ENCODE assay signal across 8 cellular contexts in the genomic region with DNA sequence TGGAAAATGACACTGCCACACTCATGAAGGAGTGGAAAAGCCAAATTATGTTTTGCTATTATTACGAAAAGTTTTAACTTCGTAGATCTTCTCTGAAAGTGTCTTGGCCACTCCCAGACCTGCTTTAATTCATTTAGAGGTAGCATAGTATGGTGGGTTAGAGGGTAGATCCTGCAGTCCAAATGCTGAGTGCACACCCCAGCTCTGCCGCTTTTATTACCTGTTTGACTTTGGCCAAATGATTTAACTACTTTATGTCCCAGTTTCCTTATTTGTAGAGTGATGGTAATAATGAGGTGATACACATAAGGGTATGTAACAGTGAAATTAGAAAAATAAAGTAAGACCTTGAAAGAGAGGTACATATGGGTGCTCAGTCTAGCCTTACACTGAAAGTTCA.
"Had no signal": no experiment of that assay in that cellular context is flagged by ENCODE, and none has a peak within 500 bp of the region (broad histone marks: within the 10 kb centered on the region; RNA-seq: fewer than 3 reads in every experiment).

No MANE protein-coding gene starts in this region.

- H3K4me2 ChIP-seq: GM23338 had no signal

- DNase-seq: H9, HCEC 1CT, KG1 had no signal

- ATAC-seq: GM23338, HepG2 had no signal

- H2AFZ ChIP-seq: GM23338 had no signal

- H3K27ac ChIP-seq: HL-60 had no signal

- FAIRE-seq: H1, H54, HepG2 had no signal

- H3K4me3 ChIP-seq: GM23338 had no signal
